In the genomic region with DNA sequence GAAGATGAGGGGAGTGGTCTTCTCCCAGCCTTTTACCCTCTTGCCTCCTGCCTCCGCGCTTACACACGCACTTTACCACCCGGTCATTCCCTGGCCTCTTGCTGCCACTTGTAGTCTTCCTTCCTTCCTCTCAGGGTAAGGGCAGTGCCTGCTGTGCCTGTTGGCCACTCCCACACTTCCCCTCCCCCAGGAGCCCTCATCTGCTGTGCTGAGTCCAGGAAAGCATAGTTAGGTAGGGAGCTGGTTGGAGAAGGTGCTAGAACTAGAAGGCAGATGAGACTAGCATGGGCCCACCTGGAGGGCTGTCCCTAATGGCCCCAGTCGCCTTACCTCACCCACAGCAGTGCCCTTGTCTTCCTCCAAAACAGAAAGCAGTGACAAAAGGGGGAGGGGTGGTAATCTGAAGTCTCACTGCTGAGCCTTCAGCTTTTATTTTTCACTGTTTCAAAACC, we compare ENCODE assay signal across 9 cellular contexts. TPM values are rescaled to one million over a fixed set of nuclear protein-coding genes. Genes with fewer than 3 reads are reported as not detected.
DNase-seq lines count a peak whose midpoint lies in the region; ATAC-seq, FAIRE-seq and TF ChIP-seq lines count a peak whose summit lies in the region.
"Had no signal": no experiment of that assay in that cellular context is flagged by ENCODE, and none has a peak within 500 bp of the region (broad histone marks: within the 10 kb centered on the region; RNA-seq: fewer than 3 reads in every experiment).

No MANE protein-coding gene starts in this region.

- peaks cover 13 to 63% of the 10 kb centered on the region in 2 donors for H3K36me3 Mint-ChIP-seq in activated naive CD4-positive, alpha-beta T cell treated with anti-CD3 and anti-CD28 coated beads, Interleukin-2, amount 50 U/mL, for 72 hours

- H3K9me1 ChIP-seq in keratinocyte (ENCODE audit: control insufficient read depth, extremely low read depth, insufficient read depth, low read length), result no peaks in the 10 kb centered on the region

- no peak for TF ChIP-seq EP300 in suprapubic skin (IDR thresholded peaks at IDR 0.05)

- 43% methylated on average over 5 of the region's 5 CpGs for WGBS in suprapubic skin

- peak overlapping the region in 2 of 3 experiments; percentile 55 to 58 for H3K4me3 ChIP-seq in keratinocyte (ENCODE audit: control insufficient read depth in 2 of 3, extremely low read depth in 1 of 3, insufficient read depth in 2 of 3, low read depth in 1 of 3, low read length in 3 of 3)
- no peak overlapping the region for H3K4me3 ChIP-seq in suprapubic skin

- H3K4me2 ChIP-seq in keratinocyte (ENCODE audit: control insufficient read depth, extremely low read depth, insufficient read depth, low read depth, low read length), result peak overlapping the region; percentile 94

- in situ Hi-C loops in ACHN (cut with HindIII; ENCODE audit: low pct_ligation_motif_present, low pct_unique_long_range_greater_than_20kb, low sequenced_read_pairs), result no loop called here
- in situ Hi-C loops in GM13976 (cut with MboI; ENCODE audit: low sequenced_read_pairs, unreplicated experiment), result no loop called here

- peak overlapping the region; percentile 7 for H2AFZ ChIP-seq in keratinocyte (ENCODE audit: control insufficient read depth, low read length)

- no peaks in the 10 kb centered on the region for H4K20me1 ChIP-seq in keratinocyte (ENCODE audit: control insufficient read depth, extremely low read depth, insufficient read depth, low read length)

- DNase-seq in ACHN, result peak; percentile 7
- peak; percentile 83 to 95 (median 84) for DNase-seq in NCI-H1417 (lab: John Stamatoyannopoulos, UW)
- no peak for DNase-seq in activated naive CD4-positive, alpha-beta T cell treated with anti-CD3 and anti-CD28 coated beads, Interleukin-2, amount 50 U/mL, for 72 hours (ENCODE audit: low spot score in 2 of 2)
- no peak for DNase-seq in keratinocyte (ENCODE audit: low read depth, low spot score)
- DNase-seq in suprapubic skin (ENCODE audit: low spot score in 2 of 2), result no peak
- DNase-seq in SKM-1 (lab: John Stamatoyannopoulos, UW; ENCODE audit: unreplicated experiment), result no peak
- DNase-seq in GM12892 (ENCODE audit: insufficient read length), result no peak
- DNase-seq in GM13976 (ENCODE audit: low spot score), result no peak
- DNase-seq: naive B cell had no signal

- H3K36me3 ChIP-seq in keratinocyte (ENCODE audit: control insufficient read depth in 2 of 2, extremely low read depth in 1 of 2, insufficient read depth in 2 of 2, low read length in 2 of 2), result peaks cover 9 to 13% of the 10 kb centered on the region in 2 experiments
- H3K36me3 ChIP-seq in suprapubic skin, result peaks cover 31% of the 10 kb centered on the region

- TF ChIP-seq CTCF in keratinocyte (optimal IDR thresholded peaks at IDR 0.05 in 1 of 3, IDR thresholded peaks at IDR 0.05 in 1 of 3, conservative IDR thresholded peaks at IDR 0.05 in 1 of 3; ENCODE audit: extremely low read depth in 1 of 3, insufficient read depth in 2 of 3, low read length in 3 of 3), result no peak
- no peak for TF ChIP-seq CTCF in suprapubic skin (IDR thresholded peaks at IDR 0.05)
- no peak for TF ChIP-seq CTCF in GM13976 (IDR thresholded peaks at IDR 0.05; ENCODE audit: borderline replicate concordance, control extremely low read depth, extremely low read depth, insufficient read depth, missing control alignments)

- H3K9me3 Mint-ChIP-seq in activated naive CD4-positive, alpha-beta T cell treated with anti-CD3 and anti-CD28 coated beads, Interleukin-2, amount 50 U/mL, for 72 hours, result no peaks in the 10 kb centered on the region
- H3K9me3 Mint-ChIP-seq: naive B cell had no signal

- H3K9ac ChIP-seq in keratinocyte (ENCODE audit: control insufficient read depth, extremely low read depth, insufficient read depth, low read length), result peak overlapping the region; percentile 73

- H3K9me3 ChIP-seq in keratinocyte (ENCODE audit: control insufficient read depth, low read depth, low read length), result no peaks in the 10 kb centered on the region
- H3K9me3 ChIP-seq in suprapubic skin, result no peaks in the 10 kb centered on the region

- ATAC-seq in activated naive CD4-positive, alpha-beta T cell treated with anti-CD3 and anti-CD28 coated beads, Interleukin-2, amount 50 U/mL, for 72 hours, result no peak

- H3K27ac Mint-ChIP-seq in activated naive CD4-positive, alpha-beta T cell treated with anti-CD3 and anti-CD28 coated beads, Interleukin-2, amount 50 U/mL, for 72 hours, result peak overlapping the region; percentile 72 to 92

- peaks cover 44% of the 10 kb centered on the region for H3K4me1 ChIP-seq in keratinocyte (ENCODE audit: control insufficient read depth, extremely low read depth, insufficient read depth, low read length)
- peaks cover 63% of the 10 kb centered on the region for H3K4me1 ChIP-seq in suprapubic skin

- dilution Hi-C loops in keratinocyte (cut with MboI; ENCODE audit: extremely low pct_ligation_motif_present, low sequenced_read_pairs), result no loop called here

- H3K27ac ChIP-seq in keratinocyte (ENCODE audit: control insufficient read depth, insufficient read depth, low read length) (peak overlapping the region; percentile 91), suprapubic skin (peak overlapping the region; percentile 77)

- H3K79me2 ChIP-seq in keratinocyte (ENCODE audit: control insufficient read depth, insufficient read depth, low read length), result no peaks in the 10 kb centered on the region

- FAIRE-seq in keratinocyte (lab: Jason Lieb, UNC), result peak; percentile 87
- FAIRE-seq in GM12892 (lab: Jason Lieb, UNC), result no peak

- TF ChIP-seq POLR2A in suprapubic skin (IDR thresholded peaks at IDR 0.05) (no peak), GM12892 (IDR thresholded peaks at IDR 0.05; ENCODE audit: low read depth, low read length) (no peak)

- no peaks in the 10 kb centered on the region for H3K27me3 ChIP-seq in keratinocyte (ENCODE audit: control insufficient read depth, extremely low read depth, insufficient read depth, low read length)
- H3K27me3 ChIP-seq in suprapubic skin, result no peaks in the 10 kb centered on the region

RNA-seq across cellular contexts. Expression of a gene that starts 54.3 kb away (rescaled TPM):
- total RNA-seq in activated naive CD4-positive, alpha-beta T cell treated with anti-CD3 and anti-CD28 coated beads, Interleukin-2, amount 50 U/mL, for 72 hours, result 100 to 1,000 TPM; 324 to 364 TPM
- 189 to 308 TPM (median 292 TPM) in 3 replicates for polyA plus RNA-seq in keratinocyte
- 583 TPM for polyA plus RNA-seq in keratinocyte (2011; ENCODE audit: low read depth)
- polyA plus RNA-seq in keratinocyte (2011; cell fraction: cytosol; rRNA removed), result 128 and 154 TPM in 2 replicates
- polyA plus RNA-seq in keratinocyte (2011; cell fraction: nucleus; rRNA removed), result 765 and 1,187 TPM in 2 replicates
- 259 and 350 TPM in 2 replicates for polyA plus RNA-seq in keratinocyte (2012; ENCODE audit: low replicate concordance)
- polyA minus RNA-seq in keratinocyte, result 62.0 to 133 TPM (median 86.7 TPM) in 3 replicates
- 85.2 TPM for polyA minus RNA-seq in keratinocyte (2011; cell fraction: cytosol; rRNA and poly(A)+ RNA removed)
- polyA minus RNA-seq in keratinocyte (2011; cell fraction: nucleus; rRNA and poly(A)+ RNA removed), result 145 and 186 TPM in 2 replicates
- 1,000 to 10,000 TPM in 1 of 4 donors, 100 to 1,000 TPM in 3; 342 to 1,053 (median 453) TPM for total RNA-seq in suprapubic skin
- 342 TPM for polyA plus RNA-seq in GM12892 (2012; ENCODE audit: missing spikeins)

Comparison
In these comparisons a context has a peak if more than half of its experiments do, and no peak if none do; other contexts are left out.
1. DNase-seq: peak in ACHN (single experiment) and NCI-H1417 (3 of 3); none in activated naive CD4-positive, alpha-beta T cell treated with anti-CD3 and anti-CD28 coated beads, Interleukin-2, amount 50 U/mL, for 72 hours (0 of 2), keratinocyte (single experiment), suprapubic skin (0 of 2), SKM-1 (single experiment), GM12892 (single experiment) and GM13976 (single experiment).